1 cellular context compared by ENCODE assay signal in genomic region chr12:101209319-101210302, GRCh38.
TF ChIP-seq lines count a peak whose summit lies in the region.

Gene SLC5A8 (minus strand): TSS chr12:101210238. CDS start chr12:101209848, 390 bp downstream.

TF ChIP-seq in neural cell, 6 proteins besides CTCF, POLR2A, EP300 and RAD21 (continued from another document):
- TF ChIP-seq, protein P1, sequence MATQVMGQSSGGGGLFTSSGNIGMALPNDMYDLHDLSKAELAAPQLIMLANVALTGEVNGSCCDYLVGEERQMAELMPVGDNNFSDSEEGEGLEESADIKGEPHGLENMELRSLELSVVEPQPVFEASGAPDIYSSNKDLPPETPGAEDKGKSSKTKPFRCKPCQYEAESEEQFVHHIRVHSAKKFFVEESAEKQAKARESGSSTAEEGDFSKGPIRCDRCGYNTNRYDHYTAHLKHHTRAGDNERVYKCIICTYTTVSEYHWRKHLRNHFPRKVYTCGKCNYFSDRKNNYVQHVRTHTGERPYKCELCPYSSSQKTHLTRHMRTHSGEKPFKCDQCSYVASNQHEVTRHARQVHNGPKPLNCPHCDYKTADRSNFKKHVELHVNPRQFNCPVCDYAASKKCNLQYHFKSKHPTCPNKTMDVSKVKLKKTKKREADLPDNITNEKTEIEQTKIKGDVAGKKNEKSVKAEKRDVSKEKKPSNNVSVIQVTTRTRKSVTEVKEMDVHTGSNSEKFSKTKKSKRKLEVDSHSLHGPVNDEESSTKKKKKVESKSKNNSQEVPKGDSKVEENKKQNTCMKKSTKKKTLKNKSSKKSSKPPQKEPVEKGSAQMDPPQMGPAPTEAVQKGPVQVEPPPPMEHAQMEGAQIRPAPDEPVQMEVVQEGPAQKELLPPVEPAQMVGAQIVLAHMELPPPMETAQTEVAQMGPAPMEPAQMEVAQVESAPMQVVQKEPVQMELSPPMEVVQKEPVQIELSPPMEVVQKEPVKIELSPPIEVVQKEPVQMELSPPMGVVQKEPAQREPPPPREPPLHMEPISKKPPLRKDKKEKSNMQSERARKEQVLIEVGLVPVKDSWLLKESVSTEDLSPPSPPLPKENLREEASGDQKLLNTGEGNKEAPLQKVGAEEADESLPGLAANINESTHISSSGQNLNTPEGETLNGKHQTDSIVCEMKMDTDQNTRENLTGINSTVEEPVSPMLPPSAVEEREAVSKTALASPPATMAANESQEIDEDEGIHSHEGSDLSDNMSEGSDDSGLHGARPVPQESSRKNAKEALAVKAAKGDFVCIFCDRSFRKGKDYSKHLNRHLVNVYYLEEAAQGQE (IDR thresholded peaks at IDR 0.05; ENCODE audit: borderline replicate concordance) = no peak
- TF ChIP-seq POLR2AphosphoS5 (IDR thresholded peaks at IDR 0.05) = no peak
